Comparison of ENCODE assay signal across 4 cellular contexts in the genomic region with DNA sequence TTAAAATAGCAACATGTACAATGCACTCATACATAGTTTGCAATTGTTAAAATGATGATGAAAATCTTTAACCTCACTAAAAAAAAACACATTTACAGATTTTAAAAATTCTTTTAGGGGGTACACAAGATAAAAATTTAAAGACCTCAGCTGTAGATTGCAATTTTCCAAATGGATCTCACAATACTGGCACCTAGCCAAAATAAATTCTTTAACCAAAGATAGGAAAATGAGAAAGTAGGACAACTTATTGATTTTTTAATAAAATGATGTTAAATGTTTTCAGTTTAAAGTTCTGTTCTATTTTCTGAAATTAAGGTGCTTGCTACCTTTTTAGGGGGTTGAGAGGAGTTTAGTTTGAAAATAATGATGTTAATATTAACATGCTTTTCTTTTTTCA.
TF ChIP-seq lines count a peak whose summit lies in the region.

No MANE protein-coding gene starts in this region.

TF ChIP-seq in liver, 16 proteins besides CTCF, POLR2A, EP300 and RAD21:
- TF ChIP-seq, protein P1, sequence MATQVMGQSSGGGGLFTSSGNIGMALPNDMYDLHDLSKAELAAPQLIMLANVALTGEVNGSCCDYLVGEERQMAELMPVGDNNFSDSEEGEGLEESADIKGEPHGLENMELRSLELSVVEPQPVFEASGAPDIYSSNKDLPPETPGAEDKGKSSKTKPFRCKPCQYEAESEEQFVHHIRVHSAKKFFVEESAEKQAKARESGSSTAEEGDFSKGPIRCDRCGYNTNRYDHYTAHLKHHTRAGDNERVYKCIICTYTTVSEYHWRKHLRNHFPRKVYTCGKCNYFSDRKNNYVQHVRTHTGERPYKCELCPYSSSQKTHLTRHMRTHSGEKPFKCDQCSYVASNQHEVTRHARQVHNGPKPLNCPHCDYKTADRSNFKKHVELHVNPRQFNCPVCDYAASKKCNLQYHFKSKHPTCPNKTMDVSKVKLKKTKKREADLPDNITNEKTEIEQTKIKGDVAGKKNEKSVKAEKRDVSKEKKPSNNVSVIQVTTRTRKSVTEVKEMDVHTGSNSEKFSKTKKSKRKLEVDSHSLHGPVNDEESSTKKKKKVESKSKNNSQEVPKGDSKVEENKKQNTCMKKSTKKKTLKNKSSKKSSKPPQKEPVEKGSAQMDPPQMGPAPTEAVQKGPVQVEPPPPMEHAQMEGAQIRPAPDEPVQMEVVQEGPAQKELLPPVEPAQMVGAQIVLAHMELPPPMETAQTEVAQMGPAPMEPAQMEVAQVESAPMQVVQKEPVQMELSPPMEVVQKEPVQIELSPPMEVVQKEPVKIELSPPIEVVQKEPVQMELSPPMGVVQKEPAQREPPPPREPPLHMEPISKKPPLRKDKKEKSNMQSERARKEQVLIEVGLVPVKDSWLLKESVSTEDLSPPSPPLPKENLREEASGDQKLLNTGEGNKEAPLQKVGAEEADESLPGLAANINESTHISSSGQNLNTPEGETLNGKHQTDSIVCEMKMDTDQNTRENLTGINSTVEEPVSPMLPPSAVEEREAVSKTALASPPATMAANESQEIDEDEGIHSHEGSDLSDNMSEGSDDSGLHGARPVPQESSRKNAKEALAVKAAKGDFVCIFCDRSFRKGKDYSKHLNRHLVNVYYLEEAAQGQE (IDR thresholded peaks at IDR 0.05), result no peak
- TF ChIP-seq RXRA (IDR thresholded peaks at IDR 0.05) (no peak), JUND (IDR thresholded peaks at IDR 0.05) (no peak), EGR1 (IDR thresholded peaks at IDR 0.05; ENCODE audit: low read depth in 2 of 2) (no peak), NR2F2 (IDR thresholded peaks at IDR 0.05) (no peak), FOXA1 (IDR thresholded peaks at IDR 0.05) (no peak)
- TF ChIP-seq, protein P2, sequence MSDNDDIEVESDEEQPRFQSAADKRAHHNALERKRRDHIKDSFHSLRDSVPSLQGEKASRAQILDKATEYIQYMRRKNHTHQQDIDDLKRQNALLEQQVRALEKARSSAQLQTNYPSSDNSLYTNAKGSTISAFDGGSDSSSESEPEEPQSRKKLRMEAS (IDR thresholded peaks at IDR 0.05), result no peak

TF ChIP-seq in HepG2, 621 proteins besides CTCF, POLR2A, EP300 and RAD21:
- TF ChIP-seq, protein P3, sequence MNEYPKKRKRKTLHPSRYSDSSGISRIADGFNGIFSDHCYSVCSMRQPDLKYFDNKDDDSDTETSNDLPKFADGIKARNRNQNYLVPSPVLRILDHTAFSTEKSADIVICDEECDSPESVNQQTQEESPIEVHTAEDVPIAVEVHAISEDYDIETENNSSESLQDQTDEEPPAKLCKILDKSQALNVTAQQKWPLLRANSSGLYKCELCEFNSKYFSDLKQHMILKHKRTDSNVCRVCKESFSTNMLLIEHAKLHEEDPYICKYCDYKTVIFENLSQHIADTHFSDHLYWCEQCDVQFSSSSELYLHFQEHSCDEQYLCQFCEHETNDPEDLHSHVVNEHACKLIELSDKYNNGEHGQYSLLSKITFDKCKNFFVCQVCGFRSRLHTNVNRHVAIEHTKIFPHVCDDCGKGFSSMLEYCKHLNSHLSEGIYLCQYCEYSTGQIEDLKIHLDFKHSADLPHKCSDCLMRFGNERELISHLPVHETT (CRISPR knock-in tag; conservative IDR thresholded peaks at IDR 0.05), result no peak

TF ChIP-seq in IMR-90, 13 proteins besides CTCF, POLR2A, EP300 and RAD21:
- TF ChIP-seq, protein P4, sequence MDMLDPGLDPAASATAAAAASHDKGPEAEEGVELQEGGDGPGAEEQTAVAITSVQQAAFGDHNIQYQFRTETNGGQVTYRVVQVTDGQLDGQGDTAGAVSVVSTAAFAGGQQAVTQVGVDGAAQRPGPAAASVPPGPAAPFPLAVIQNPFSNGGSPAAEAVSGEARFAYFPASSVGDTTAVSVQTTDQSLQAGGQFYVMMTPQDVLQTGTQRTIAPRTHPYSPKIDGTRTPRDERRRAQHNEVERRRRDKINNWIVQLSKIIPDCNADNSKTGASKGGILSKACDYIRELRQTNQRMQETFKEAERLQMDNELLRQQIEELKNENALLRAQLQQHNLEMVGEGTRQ (IDR thresholded peaks at IDR 0.05; ENCODE audit: low read depth, low read length), result no peak
- TF ChIP-seq CEBPB (IDR thresholded peaks at IDR 0.05; ENCODE audit: low read depth, low read length), result no peak
- TF ChIP-seq RFX5 (IDR thresholded peaks at IDR 0.05; ENCODE audit: low read depth, low read length), result no peak
- TF ChIP-seq BHLHE40 (IDR thresholded peaks at IDR 0.05; ENCODE audit: low read depth, low read length), result no peak
- no peak for TF ChIP-seq FOS (IDR thresholded peaks at IDR 0.05; ENCODE audit: low read depth, low read length)

TF ChIP-seq in WTC11, 78 proteins besides CTCF, POLR2A, EP300 and RAD21:
- TF ChIP-seq ZNF121 (CRISPR knock-in tag; IDR thresholded peaks at IDR 0.05), result no peak
- TF ChIP-seq TCF7 (CRISPR knock-in tag; IDR thresholded peaks at IDR 0.05; ENCODE audit: low read depth), result no peak
- no peak for TF ChIP-seq NFATC4 (CRISPR knock-in tag; IDR thresholded peaks at IDR 0.05)
- TF ChIP-seq, protein P5, sequence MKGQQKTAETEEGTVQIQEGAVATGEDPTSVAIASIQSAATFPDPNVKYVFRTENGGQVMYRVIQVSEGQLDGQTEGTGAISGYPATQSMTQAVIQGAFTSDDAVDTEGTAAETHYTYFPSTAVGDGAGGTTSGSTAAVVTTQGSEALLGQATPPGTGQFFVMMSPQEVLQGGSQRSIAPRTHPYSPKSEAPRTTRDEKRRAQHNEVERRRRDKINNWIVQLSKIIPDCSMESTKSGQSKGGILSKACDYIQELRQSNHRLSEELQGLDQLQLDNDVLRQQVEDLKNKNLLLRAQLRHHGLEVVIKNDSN (CRISPR knock-in tag; IDR thresholded peaks at IDR 0.05), result no peak
- TF ChIP-seq, protein P6, sequence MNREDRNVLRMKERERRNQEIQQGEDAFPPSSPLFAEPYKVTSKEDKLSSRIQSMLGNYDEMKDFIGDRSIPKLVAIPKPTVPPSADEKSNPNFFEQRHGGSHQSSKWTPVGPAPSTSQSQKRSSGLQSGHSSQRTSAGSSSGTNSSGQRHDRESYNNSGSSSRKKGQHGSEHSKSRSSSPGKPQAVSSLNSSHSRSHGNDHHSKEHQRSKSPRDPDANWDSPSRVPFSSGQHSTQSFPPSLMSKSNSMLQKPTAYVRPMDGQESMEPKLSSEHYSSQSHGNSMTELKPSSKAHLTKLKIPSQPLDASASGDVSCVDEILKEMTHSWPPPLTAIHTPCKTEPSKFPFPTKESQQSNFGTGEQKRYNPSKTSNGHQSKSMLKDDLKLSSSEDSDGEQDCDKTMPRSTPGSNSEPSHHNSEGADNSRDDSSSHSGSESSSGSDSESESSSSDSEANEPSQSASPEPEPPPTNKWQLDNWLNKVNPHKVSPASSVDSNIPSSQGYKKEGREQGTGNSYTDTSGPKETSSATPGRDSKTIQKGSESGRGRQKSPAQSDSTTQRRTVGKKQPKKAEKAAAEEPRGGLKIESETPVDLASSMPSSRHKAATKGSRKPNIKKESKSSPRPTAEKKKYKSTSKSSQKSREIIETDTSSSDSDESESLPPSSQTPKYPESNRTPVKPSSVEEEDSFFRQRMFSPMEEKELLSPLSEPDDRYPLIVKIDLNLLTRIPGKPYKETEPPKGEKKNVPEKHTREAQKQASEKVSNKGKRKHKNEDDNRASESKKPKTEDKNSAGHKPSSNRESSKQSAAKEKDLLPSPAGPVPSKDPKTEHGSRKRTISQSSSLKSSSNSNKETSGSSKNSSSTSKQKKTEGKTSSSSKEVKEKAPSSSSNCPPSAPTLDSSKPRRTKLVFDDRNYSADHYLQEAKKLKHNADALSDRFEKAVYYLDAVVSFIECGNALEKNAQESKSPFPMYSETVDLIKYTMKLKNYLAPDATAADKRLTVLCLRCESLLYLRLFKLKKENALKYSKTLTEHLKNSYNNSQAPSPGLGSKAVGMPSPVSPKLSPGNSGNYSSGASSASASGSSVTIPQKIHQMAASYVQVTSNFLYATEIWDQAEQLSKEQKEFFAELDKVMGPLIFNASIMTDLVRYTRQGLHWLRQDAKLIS (CRISPR knock-in tag; IDR thresholded peaks at IDR 0.05; ENCODE audit: borderline replicate concordance), result no peak
- TF ChIP-seq, protein P4 (CRISPR knock-in tag; IDR thresholded peaks at IDR 0.05), result no peak
- TF ChIP-seq, protein P7, sequence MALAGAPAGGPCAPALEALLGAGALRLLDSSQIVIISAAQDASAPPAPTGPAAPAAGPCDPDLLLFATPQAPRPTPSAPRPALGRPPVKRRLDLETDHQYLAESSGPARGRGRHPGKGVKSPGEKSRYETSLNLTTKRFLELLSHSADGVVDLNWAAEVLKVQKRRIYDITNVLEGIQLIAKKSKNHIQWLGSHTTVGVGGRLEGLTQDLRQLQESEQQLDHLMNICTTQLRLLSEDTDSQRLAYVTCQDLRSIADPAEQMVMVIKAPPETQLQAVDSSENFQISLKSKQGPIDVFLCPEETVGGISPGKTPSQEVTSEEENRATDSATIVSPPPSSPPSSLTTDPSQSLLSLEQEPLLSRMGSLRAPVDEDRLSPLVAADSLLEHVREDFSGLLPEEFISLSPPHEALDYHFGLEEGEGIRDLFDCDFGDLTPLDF (CRISPR knock-in tag; IDR thresholded peaks at IDR 0.05), result no peak
- TF ChIP-seq, protein P8, sequence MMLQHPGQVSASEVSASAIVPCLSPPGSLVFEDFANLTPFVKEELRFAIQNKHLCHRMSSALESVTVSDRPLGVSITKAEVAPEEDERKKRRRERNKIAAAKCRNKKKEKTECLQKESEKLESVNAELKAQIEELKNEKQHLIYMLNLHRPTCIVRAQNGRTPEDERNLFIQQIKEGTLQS (CRISPR knock-in tag; conservative IDR thresholded peaks at IDR 0.05), result no peak
- TF ChIP-seq, protein P9, sequence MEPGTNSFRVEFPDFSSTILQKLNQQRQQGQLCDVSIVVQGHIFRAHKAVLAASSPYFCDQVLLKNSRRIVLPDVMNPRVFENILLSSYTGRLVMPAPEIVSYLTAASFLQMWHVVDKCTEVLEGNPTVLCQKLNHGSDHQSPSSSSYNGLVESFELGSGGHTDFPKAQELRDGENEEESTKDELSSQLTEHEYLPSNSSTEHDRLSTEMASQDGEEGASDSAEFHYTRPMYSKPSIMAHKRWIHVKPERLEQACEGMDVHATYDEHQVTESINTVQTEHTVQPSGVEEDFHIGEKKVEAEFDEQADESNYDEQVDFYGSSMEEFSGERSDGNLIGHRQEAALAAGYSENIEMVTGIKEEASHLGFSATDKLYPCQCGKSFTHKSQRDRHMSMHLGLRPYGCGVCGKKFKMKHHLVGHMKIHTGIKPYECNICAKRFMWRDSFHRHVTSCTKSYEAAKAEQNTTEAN (CRISPR knock-in tag; IDR thresholded peaks at IDR 0.05), result no peak
- TF ChIP-seq, protein P10, sequence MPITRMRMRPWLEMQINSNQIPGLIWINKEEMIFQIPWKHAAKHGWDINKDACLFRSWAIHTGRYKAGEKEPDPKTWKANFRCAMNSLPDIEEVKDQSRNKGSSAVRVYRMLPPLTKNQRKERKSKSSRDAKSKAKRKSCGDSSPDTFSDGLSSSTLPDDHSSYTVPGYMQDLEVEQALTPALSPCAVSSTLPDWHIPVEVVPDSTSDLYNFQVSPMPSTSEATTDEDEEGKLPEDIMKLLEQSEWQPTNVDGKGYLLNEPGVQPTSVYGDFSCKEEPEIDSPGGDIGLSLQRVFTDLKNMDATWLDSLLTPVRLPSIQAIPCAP (CRISPR knock-in tag; IDR thresholded peaks at IDR 0.05), result no peak
- TF ChIP-seq, protein P2 (CRISPR knock-in tag; IDR thresholded peaks at IDR 0.05), result no peak
- TF ChIP-seq, protein P11, sequence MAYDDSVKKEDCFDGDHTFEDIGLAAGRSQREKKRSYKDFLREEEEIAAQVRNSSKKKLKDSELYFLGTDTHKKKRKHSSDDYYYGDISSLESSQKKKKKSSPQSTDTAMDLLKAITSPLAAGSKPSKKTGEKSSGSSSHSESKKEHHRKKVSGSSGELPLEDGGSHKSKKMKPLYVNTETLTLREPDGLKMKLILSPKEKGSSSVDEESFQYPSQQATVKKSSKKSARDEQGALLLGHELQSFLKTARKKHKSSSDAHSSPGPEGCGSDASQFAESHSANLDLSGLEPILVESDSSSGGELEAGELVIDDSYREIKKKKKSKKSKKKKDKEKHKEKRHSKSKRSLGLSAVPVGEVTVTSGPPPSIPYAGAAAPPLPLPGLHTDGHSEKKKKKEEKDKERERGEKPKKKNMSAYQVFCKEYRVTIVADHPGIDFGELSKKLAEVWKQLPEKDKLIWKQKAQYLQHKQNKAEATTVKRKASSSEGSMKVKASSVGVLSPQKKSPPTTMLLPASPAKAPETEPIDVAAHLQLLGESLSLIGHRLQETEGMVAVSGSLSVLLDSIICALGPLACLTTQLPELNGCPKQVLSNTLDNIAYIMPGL (CRISPR knock-in tag; IDR thresholded peaks at IDR 0.05), result no peak
- TF ChIP-seq ZNF396 (CRISPR knock-in tag; IDR thresholded peaks at IDR 0.05; ENCODE audit: borderline replicate concordance), result no peak
- TF ChIP-seq, protein P12, sequence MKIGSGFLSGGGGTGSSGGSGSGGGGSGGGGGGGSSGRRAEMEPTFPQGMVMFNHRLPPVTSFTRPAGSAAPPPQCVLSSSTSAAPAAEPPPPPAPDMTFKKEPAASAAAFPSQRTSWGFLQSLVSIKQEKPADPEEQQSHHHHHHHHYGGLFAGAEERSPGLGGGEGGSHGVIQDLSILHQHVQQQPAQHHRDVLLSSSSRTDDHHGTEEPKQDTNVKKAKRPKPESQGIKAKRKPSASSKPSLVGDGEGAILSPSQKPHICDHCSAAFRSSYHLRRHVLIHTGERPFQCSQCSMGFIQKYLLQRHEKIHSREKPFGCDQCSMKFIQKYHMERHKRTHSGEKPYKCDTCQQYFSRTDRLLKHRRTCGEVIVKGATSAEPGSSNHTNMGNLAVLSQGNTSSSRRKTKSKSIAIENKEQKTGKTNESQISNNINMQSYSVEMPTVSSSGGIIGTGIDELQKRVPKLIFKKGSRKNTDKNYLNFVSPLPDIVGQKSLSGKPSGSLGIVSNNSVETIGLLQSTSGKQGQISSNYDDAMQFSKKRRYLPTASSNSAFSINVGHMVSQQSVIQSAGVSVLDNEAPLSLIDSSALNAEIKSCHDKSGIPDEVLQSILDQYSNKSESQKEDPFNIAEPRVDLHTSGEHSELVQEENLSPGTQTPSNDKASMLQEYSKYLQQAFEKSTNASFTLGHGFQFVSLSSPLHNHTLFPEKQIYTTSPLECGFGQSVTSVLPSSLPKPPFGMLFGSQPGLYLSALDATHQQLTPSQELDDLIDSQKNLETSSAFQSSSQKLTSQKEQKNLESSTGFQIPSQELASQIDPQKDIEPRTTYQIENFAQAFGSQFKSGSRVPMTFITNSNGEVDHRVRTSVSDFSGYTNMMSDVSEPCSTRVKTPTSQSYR (CRISPR knock-in tag; IDR thresholded peaks at IDR 0.05), result no peak
